In genomic region chr7:45111298-45112223, GRCh38 we compare ENCODE assay signal across 1 cellular context.
TF ChIP-seq lines count a peak whose summit lies in the region.

Gene TBRG4 (minus strand): TSS chr7:45111697. CDS start chr7:45109237, 2,460 bp downstream.

TF ChIP-seq in K562, 482 proteins besides CTCF, POLR2A, EP300 and RAD21 (continued from another document and continues in another):
- TF ChIP-seq ID3 (CRISPR knock-in tag; IDR thresholded peaks at IDR 0.05) (no peak), ID3 (tag; IDR thresholded peaks at IDR 0.05) (peak; percentile 74), CC2D1A (IDR thresholded peaks at IDR 0.05) (0 out of 2 replicates have a peak, but pooled peaks have one; percentile 25), MECOM (CRISPR knock-in tag; IDR thresholded peaks at IDR 0.05) (no peak), RFX1 (IDR thresholded peaks at IDR 0.05) (no peak), NONO (IDR thresholded peaks at IDR 0.05; ENCODE audit: low read depth in 2 of 2, low read length in 1 of 2) (peak in 1 of 2 experiments; percentile 62; a peak in 1 of 4 replicates), CBFA2T3 (IDR thresholded peaks at IDR 0.05) (peak; percentile 31), SRSF3 (IDR thresholded peaks at IDR 0.05; ENCODE audit: insufficient read depth, low read length) (no peak), NR3C1 (CRISPR knock-in tag; IDR thresholded peaks at IDR 0.05) (peak; percentile 75; the same call in 1 of the 2 replicates), NRF1 (conservative IDR thresholded peaks at IDR 0.05 in 1 of 2, IDR thresholded peaks at IDR 0.05 in 1 of 2) (peak; percentile 77 to 83), MAX (CRISPR knock-in tag; IDR thresholded peaks at IDR 0.05) (peak; percentile 100), TBP (optimal IDR thresholded peaks at IDR 0.05; ENCODE audit: low read depth, low read length) (peak; percentile 80), SMAD1 (IDR thresholded peaks at IDR 0.05; ENCODE audit: low read depth, low read length, partially characterized antibody) (peak; percentile 81), TFAP4 (CRISPR knock-in tag; IDR thresholded peaks at IDR 0.05; ENCODE audit: borderline replicate concordance) (peak; percentile 93), HDAC6 (IDR thresholded peaks at IDR 0.05; ENCODE audit: low read depth, low read length) (no peak), KAT7 (CRISPR knock-in tag; IDR thresholded peaks at IDR 0.05; ENCODE audit: borderline replicate concordance) (peak; percentile 96; the same call in 1 of the 2 replicates), KLF1 (tag; IDR thresholded peaks at IDR 0.05) (peak; percentile 98), ZNF778 (CRISPR knock-in tag; IDR thresholded peaks at IDR 0.05) (no peak), POLR2H (tag; IDR thresholded peaks at IDR 0.05; ENCODE audit: low read depth) (peak; percentile 93), ILF3 (IDR thresholded peaks at IDR 0.05; ENCODE audit: borderline replicate concordance) (no peak; the same call in 1 of the 2 replicates), TAF1 (IDR thresholded peaks at IDR 0.05; ENCODE audit: control insufficient read depth, extremely low read depth, insufficient read depth, low read length, severe bottlenecking) (peak; percentile 96), TCF3 (CRISPR knock-in tag; IDR thresholded peaks at IDR 0.05) (peak; percentile 9; the same call in 1 of the 2 replicates), PHF21A (IDR thresholded peaks at IDR 0.05; ENCODE audit: borderline replicate concordance, low read depth) (peak; percentile 49; the same call in 1 of the 2 replicates), ARID1B (IDR thresholded peaks at IDR 0.05) (peak; percentile 72), HNRNPLL (IDR thresholded peaks at IDR 0.05; ENCODE audit: low read depth, low read length, poor library complexity, severe bottlenecking) (peak; percentile 83), SAFB (IDR thresholded peaks at IDR 0.05; ENCODE audit: borderline replicate concordance, low read depth, low read length) (no peak), FIP1L1 (IDR thresholded peaks at IDR 0.05; ENCODE audit: low read depth, low read length, poor library complexity, severe bottlenecking) (peak; percentile 86), MTA2 (IDR thresholded peaks at IDR 0.05; ENCODE audit: low read depth) (peak; percentile 28; the same call in 1 of the 2 replicates), SUPT5H (IDR thresholded peaks at IDR 0.05) (peak; percentile 98), GTF2F1 (IDR thresholded peaks at IDR 0.05; ENCODE audit: low read depth, low read length) (peak; percentile 76; the same call in 1 of the 2 replicates), ZNF277 (CRISPR knock-in tag; IDR thresholded peaks at IDR 0.05; ENCODE audit: borderline replicate concordance) (no peak), NCOA1 (IDR thresholded peaks at IDR 0.05; ENCODE audit: low read depth) (peak; percentile 42; the same call in 1 of the 2 replicates), SMARCE1 (IDR thresholded peaks at IDR 0.05) (peak; percentile 58), ZNF146 (CRISPR knock-in tag; IDR thresholded peaks at IDR 0.05; ENCODE audit: unreplicated experiment) (no peak), ZNF347 (CRISPR knock-in tag; IDR thresholded peaks at IDR 0.05; ENCODE audit: low read depth) (no peak), TCFL5 (CRISPR knock-in tag; conservative IDR thresholded peaks at IDR 0.05) (no peak), KLF6 (CRISPR knock-in tag; IDR thresholded peaks at IDR 0.05; ENCODE audit: borderline replicate concordance) (peak; percentile 73; the same call in 1 of the 2 replicates), MNT (conservative IDR thresholded peaks at IDR 0.05) (peak; percentile 99 to 100), TBL1XR1 (IDR thresholded peaks at IDR 0.05; ENCODE audit: low read length in 2 of 2) (peak; percentile 20 to 58; a peak in 1 of 4 replicates), IRF2 (CRISPR knock-in tag; IDR thresholded peaks at IDR 0.05) (no peak; the same call in 1 of the 2 replicates), TAF7 (tag; IDR thresholded peaks at IDR 0.05) (peak; percentile 87), RBM15 (IDR thresholded peaks at IDR 0.05; ENCODE audit: insufficient read depth, low read length) (no peak), MEIS2 (IDR thresholded peaks at IDR 0.05; ENCODE audit: partially characterized antibody) (peak; percentile 58), ZKSCAN1 (IDR thresholded peaks at IDR 0.05; ENCODE audit: low read depth, low read length) (peak; percentile 75), NR2C2 (CRISPR knock-in tag; IDR thresholded peaks at IDR 0.05) (peak; percentile 41; the same call in 1 of the 2 replicates), NR2C2 (tag; IDR thresholded peaks at IDR 0.05) (peak; percentile 86), ZNF445 (CRISPR knock-in tag; IDR thresholded peaks at IDR 0.05; ENCODE audit: low read depth) (no peak), BRD9 (IDR thresholded peaks at IDR 0.05; ENCODE audit: low read depth, partially characterized antibody) (peak; percentile 7), MXD1 (CRISPR knock-in tag; IDR thresholded peaks at IDR 0.05; ENCODE audit: borderline replicate concordance, poor library complexity, severe bottlenecking) (peak; percentile 97), GABPB1 (CRISPR knock-in tag; IDR thresholded peaks at IDR 0.05) (peak; percentile 93), TOE1 (IDR thresholded peaks at IDR 0.05; ENCODE audit: borderline replicate concordance) (peak; percentile 76), TOE1 (CRISPR knock-in tag; IDR thresholded peaks at IDR 0.05; ENCODE audit: borderline replicate concordance, low read depth) (no peak), TCF7 (IDR thresholded peaks at IDR 0.05; ENCODE audit: borderline replicate concordance) (peak; percentile 31; the same call in 1 of the 2 replicates), ZNF57 (CRISPR knock-in tag; IDR thresholded peaks at IDR 0.05) (no peak), FOXK2 (conservative IDR thresholded peaks at IDR 0.05 in 1 of 2, IDR thresholded peaks at IDR 0.05 in 1 of 2; ENCODE audit: low read depth in 2 of 2) (peak; percentile 90 to 93; a peak in 3 of 4 replicates), ESRRA (IDR thresholded peaks at IDR 0.05; ENCODE audit: borderline replicate concordance, low read depth) (peak; percentile 98), HMGXB4 (CRISPR knock-in tag; IDR thresholded peaks at IDR 0.05) (peak; percentile 64), GTF3C2 (IDR thresholded peaks at IDR 0.05; ENCODE audit: borderline replicate concordance, extremely low read depth, insufficient read length) (no peak), JUND (IDR thresholded peaks at IDR 0.05; ENCODE audit: borderline replicate concordance, low read depth, low read length) (no peak; the same call in 1 of the 2 replicates), JUND (tag; IDR thresholded peaks at IDR 0.05; ENCODE audit: borderline replicate concordance, low read depth, low read length) (peak; percentile 52; the same call in 1 of the 3 replicates), RB1 (IDR thresholded peaks at IDR 0.05; ENCODE audit: low read depth) (peak; percentile 60), HCFC1 (IDR thresholded peaks at IDR 0.05; ENCODE audit: low read depth, low read length) (peak; percentile 86), E2F4 (CRISPR knock-in tag; IDR thresholded peaks at IDR 0.05; ENCODE audit: low read depth) (no peak; the same call in 1 of the 2 replicates), ZNF511 (CRISPR knock-in tag; IDR thresholded peaks at IDR 0.05) (peak; percentile 69; the same call in 1 of the 2 replicates), PHF8 (IDR thresholded peaks at IDR 0.05; ENCODE audit: borderline replicate concordance, low read length) (peak; percentile 93; the same call in 1 of the 2 replicates)
